ENCODE assay signal across 1 cellular context in the genomic region with DNA sequence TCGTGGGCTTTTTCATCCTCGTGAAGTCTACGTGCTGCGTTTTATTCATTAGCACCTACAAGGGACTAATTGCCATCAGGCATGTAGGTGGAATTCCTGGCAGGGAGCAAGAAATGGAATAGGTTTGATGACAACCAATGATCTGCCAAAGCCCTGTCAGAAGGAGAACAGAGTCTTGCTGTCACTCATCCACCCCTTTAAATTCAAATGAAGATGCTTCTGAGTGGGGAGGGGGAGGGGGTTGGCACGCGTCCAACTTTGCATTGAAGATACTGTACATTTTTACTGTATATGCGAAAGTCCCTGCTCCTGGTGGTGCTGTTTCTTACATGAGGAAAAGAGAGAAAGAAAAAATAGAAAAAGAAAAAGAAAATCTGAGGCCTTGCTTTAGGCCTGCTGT.
TF ChIP-seq lines count a peak whose summit lies in the region.

No MANE protein-coding gene starts in this region.

TF ChIP-seq in GM12878, 131 proteins besides CTCF, POLR2A, EP300 and RAD21 (continued from another document):
- TF ChIP-seq, protein P1, sequence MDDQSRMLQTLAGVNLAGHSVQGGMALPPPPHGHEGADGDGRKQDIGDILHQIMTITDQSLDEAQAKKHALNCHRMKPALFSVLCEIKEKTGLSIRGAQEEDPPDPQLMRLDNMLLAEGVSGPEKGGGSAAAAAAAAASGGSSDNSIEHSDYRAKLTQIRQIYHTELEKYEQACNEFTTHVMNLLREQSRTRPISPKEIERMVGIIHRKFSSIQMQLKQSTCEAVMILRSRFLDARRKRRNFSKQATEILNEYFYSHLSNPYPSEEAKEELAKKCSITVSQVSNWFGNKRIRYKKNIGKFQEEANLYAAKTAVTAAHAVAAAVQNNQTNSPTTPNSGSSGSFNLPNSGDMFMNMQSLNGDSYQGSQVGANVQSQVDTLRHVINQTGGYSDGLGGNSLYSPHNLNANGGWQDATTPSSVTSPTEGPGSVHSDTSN (IDR thresholded peaks at IDR 0.05; ENCODE audit: insufficient replicate concordance, low read depth, low read length): peak; percentile 77
- TF ChIP-seq, protein P2, sequence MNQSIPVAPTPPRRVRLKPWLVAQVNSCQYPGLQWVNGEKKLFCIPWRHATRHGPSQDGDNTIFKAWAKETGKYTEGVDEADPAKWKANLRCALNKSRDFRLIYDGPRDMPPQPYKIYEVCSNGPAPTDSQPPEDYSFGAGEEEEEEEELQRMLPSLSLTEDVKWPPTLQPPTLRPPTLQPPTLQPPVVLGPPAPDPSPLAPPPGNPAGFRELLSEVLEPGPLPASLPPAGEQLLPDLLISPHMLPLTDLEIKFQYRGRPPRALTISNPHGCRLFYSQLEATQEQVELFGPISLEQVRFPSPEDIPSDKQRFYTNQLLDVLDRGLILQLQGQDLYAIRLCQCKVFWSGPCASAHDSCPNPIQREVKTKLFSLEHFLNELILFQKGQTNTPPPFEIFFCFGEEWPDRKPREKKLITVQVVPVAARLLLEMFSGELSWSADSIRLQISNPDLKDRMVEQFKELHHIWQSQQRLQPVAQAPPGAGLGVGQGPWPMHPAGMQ (IDR thresholded peaks at IDR 0.05; ENCODE audit: borderline replicate concordance): no peak
- no peak for TF ChIP-seq IKZF2 (IDR thresholded peaks at IDR 0.05)
